35 cellular contexts compared by ENCODE assay signal in genomic region chrX:31200430-31200829, GRCh38.
DNase-seq lines count a peak whose midpoint lies in the region; ATAC-seq, FAIRE-seq and TF ChIP-seq lines count a peak whose summit lies in the region.
"Had no signal": no experiment of that assay in that cellular context is flagged by ENCODE, and none has a peak within 500 bp of the region (broad histone marks: within the 10 kb centered on the region; RNA-seq: fewer than 3 reads in every experiment).

No MANE protein-coding gene starts in this region.

- no peak overlapping the region for H3T11ph ChIP-seq in H9 (ENCODE audit: low read length)

- H3K9me3 Mint-ChIP-seq in H9, result peaks cover 51 to 71% of the 10 kb centered on the region in 2 experiments
- H3K9me3 Mint-ChIP-seq: activated CD4-positive, alpha-beta memory T cell treated with anti-CD3 and anti-CD28 coated beads for 36 hours; activated naive CD4-positive, alpha-beta T cell treated with anti-CD3 and anti-CD28 coated beads, Interleukin-2, amount 50 U/mL, for 24 hours; stimulated activated effector memory CD8-positive, alpha-beta T cell treated with anti-CD3 and anti-CD28 coated beads, Interleukin-12 subunit alpha, Interleukin-12 subunit beta, amount 100 ng/mL, for 72 hours had no signal

- no peaks in the 10 kb centered on the region; the same call in 1 of the 2 replicates for H3K4me1 ChIP-seq in H9 (ENCODE audit: insufficient read depth, low read length)
- peaks cover 0 to 4% (median 4%) of the 10 kb centered on the region in 3 donors for H3K4me1 ChIP-seq in pancreas
- H3K4me1 ChIP-seq: colonic mucosa, parathyroid adenoma, SJCRH30, spleen, upper lobe of right lung had no signal

- H3K36me3 Mint-ChIP-seq in H9 (ENCODE audit: insufficient read depth in 1 of 3, low read depth in 3 of 3), result peaks cover 7 to 25% (median 8%) of the 10 kb centered on the region in 3 experiments; a peak in 6 of 7 replicates
- H3K36me3 Mint-ChIP-seq: activated CD4-positive, alpha-beta memory T cell treated with anti-CD3 and anti-CD28 coated beads for 36 hours; activated naive CD4-positive, alpha-beta T cell treated with anti-CD3 and anti-CD28 coated beads, Interleukin-2, amount 50 U/mL, for 24 hours; stimulated activated effector memory CD8-positive, alpha-beta T cell treated with anti-CD3 and anti-CD28 coated beads, Interleukin-12 subunit alpha, Interleukin-12 subunit beta, amount 100 ng/mL, for 72 hours had no signal

- H3K9me3 ChIP-seq in H9 (ENCODE audit: control insufficient read depth, low read depth, low read length) (no peaks in the 10 kb centered on the region), pancreas (no peaks in the 10 kb centered on the region)
- H3K9me3 ChIP-seq: colonic mucosa, MG63, SJCRH30, spleen, upper lobe of right lung had no signal

- H3K27ac Mint-ChIP-seq in H9, result peak overlapping the region in 2 of 3 experiments; percentile 40 to 75; a peak in 3 of 7 replicates
- H3K27ac Mint-ChIP-seq: activated CD4-positive, alpha-beta memory T cell treated with anti-CD3 and anti-CD28 coated beads for 36 hours; activated naive CD4-positive, alpha-beta T cell treated with anti-CD3 and anti-CD28 coated beads, Interleukin-2, amount 50 U/mL, for 24 hours; stimulated activated effector memory CD8-positive, alpha-beta T cell treated with anti-CD3 and anti-CD28 coated beads, Interleukin-12 subunit alpha, Interleukin-12 subunit beta, amount 100 ng/mL, for 72 hours had no signal

- H3K56ac ChIP-seq in H9 (ENCODE audit: insufficient read length, low read depth, low read length), result no peak overlapping the region

- no peak overlapping the region for H3K9ac ChIP-seq in H9 (ENCODE audit: extremely low read depth, insufficient read length, low read length)
- H3K9ac ChIP-seq: parathyroid adenoma had no signal

- H4K20me1 ChIP-seq in H9 (ENCODE audit: control insufficient read depth, insufficient read depth, insufficient read length), result no peaks in the 10 kb centered on the region

- TF ChIP-seq CTCF in H9 (conservative IDR thresholded peaks at IDR 0.05), result no peak
- no peak for TF ChIP-seq CTCF in pancreas (IDR thresholded peaks at IDR 0.05)

- H3K4me3 Mint-ChIP-seq in H9, result no peak overlapping the region
- H3K4me3 Mint-ChIP-seq: activated CD4-positive, alpha-beta memory T cell treated with anti-CD3 and anti-CD28 coated beads for 36 hours; activated naive CD4-positive, alpha-beta T cell treated with anti-CD3 and anti-CD28 coated beads, Interleukin-2, amount 50 U/mL, for 24 hours; stimulated activated effector memory CD8-positive, alpha-beta T cell treated with anti-CD3 and anti-CD28 coated beads, Interleukin-12 subunit alpha, Interleukin-12 subunit beta, amount 100 ng/mL, for 72 hours had no signal

- H3K23me2 ChIP-seq in H9 (ENCODE audit: insufficient read length, low read depth, low read length, poor library complexity, severe bottlenecking), result no peaks in the 10 kb centered on the region

- no peak overlapping the region for H2BK20ac ChIP-seq in H9 (ENCODE audit: low read depth, low read length, poor library complexity, severe bottlenecking)

- no peak overlapping the region for H3K4me3 ChIP-seq in pancreas
- H3K4me3 ChIP-seq: colonic mucosa, lung, MG63, SJCRH30, spleen, upper lobe of right lung had no signal

- peak; percentile 43 for FAIRE-seq in pancreas (lab: Jason Lieb, UNC)
- FAIRE-seq: bronchial epithelial cell had no signal

- H3K79me2 ChIP-seq in H9 (ENCODE audit: insufficient read depth, low read length), result no peaks in the 10 kb centered on the region
- H3K79me2 ChIP-seq: parathyroid adenoma had no signal

- peaks cover 0 to 7% (median 0%) of the 10 kb centered on the region in 3 donors for H3K36me3 ChIP-seq in pancreas
- H3K36me3 ChIP-seq: colonic mucosa, MG63, spleen, upper lobe of right lung had no signal

- no peaks in the 10 kb centered on the region for H3K27me3 Mint-ChIP-seq in H9 (ENCODE audit: low read depth)
- H3K27me3 Mint-ChIP-seq: activated CD4-positive, alpha-beta memory T cell treated with anti-CD3 and anti-CD28 coated beads for 36 hours; activated naive CD4-positive, alpha-beta T cell treated with anti-CD3 and anti-CD28 coated beads, Interleukin-2, amount 50 U/mL, for 24 hours had no signal

- H3K27ac ChIP-seq in H9 (ENCODE audit: insufficient read length, low read depth, low read length) (no peak overlapping the region), pancreas (peak overlapping the region in 2 of 4 donors; percentile 17 to 42)
- H3K27ac ChIP-seq: colonic mucosa, parathyroid adenoma, SJCRH30, spleen, upper lobe of right lung had no signal

- peak; percentile 82 for ATAC-seq in GM18870 (IDR thresholded peaks at IDR 0.05; ENCODE audit: unreplicated experiment)
- peak; percentile 81 for ATAC-seq in HG03520 (IDR thresholded peaks at IDR 0.05; ENCODE audit: unreplicated experiment)
- no peak for ATAC-seq in pancreas
- ATAC-seq: HCT116; stimulated activated effector memory CD8-positive, alpha-beta T cell treated with anti-CD3 and anti-CD28 coated beads, Interleukin-12 subunit alpha, Interleukin-12 subunit beta, amount 100 ng/mL, for 72 hours had no signal

- no peaks in the 10 kb centered on the region for H3K79me1 ChIP-seq in H9 (ENCODE audit: insufficient read depth, low read depth, low read length, poor library complexity, severe bottlenecking)

- H2AFZ ChIP-seq in H9 (ENCODE audit: low read length), result no peak overlapping the region
- H2AFZ ChIP-seq: parathyroid adenoma had no signal

- H3K14ac ChIP-seq in H9 (ENCODE audit: insufficient read depth, low read length), result no peak overlapping the region

- no peak for DNase-seq in H9
- no peak for DNase-seq in pancreas
- DNase-seq in iPS-NIHi7 (ENCODE audit: extremely low spot score), result no peak
- no peak for DNase-seq in midbrain (lab: John Stamatoyannopoulos, UW)
- no peak for DNase-seq in HuH-7.5 (ENCODE audit: low spot score)
- DNase-seq: activated CD4-positive, alpha-beta memory T cell treated with anti-CD3 and anti-CD28 coated beads for 36 hours; activated CD8-positive, alpha-beta memory T cell treated with anti-CD3 and anti-CD28 coated beads, Interleukin-2, amount 50 U/mL, for 4 hours; amygdala; C1 segment of cervical spinal cord; colonic mucosa; COR-L47; DMS79 treated with DMSO at 0.1 percent for 48 hours; effector memory CD4-positive, alpha-beta T cell; erythroblast; foreskin fibroblast; head of caudate nucleus; KG1; kidney glomerular epithelial cell; MG63; NCI-H1417 treated with DMSO at 0.1 percent for 48 hours; NCI-H2081; NCI-H226; NCI-H69; SJCRH30; spleen; T1000; upper lobe of right lung had no signal

- H4K8ac ChIP-seq in H9 (replicated peaks; ENCODE audit: insufficient read length, low read depth, low read length), result no peak overlapping the region

- intact Hi-C loops in pancreas (cut with DNase I), result no loop called here

- H2BK15ac ChIP-seq in H9 (ENCODE audit: low read depth, low read length), result no peak overlapping the region

- H3K27me3 ChIP-seq in H9 (ENCODE audit: insufficient read depth, low read length) (no peaks in the 10 kb centered on the region), pancreas (peaks cover 0 to 6% (median 0%) of the 10 kb centered on the region in 4 donors)
- H3K27me3 ChIP-seq: colonic mucosa, MG63, SJCRH30, spleen, upper lobe of right lung had no signal

- H2BK5ac ChIP-seq in H9 (ENCODE audit: insufficient read length, low read length), result no peak overlapping the region

- no peak overlapping the region for H2AK5ac ChIP-seq in H9 (ENCODE audit: insufficient read length, low read length)

- no peak overlapping the region for H3K4ac ChIP-seq in H9 (ENCODE audit: low read depth, low read length)

- H4K5ac ChIP-seq in H9 (ENCODE audit: insufficient read length, low read depth, low read length), result no peak overlapping the region

- H3K4me2 ChIP-seq in H9 (ENCODE audit: insufficient read depth, insufficient read length, low read length), result no peak overlapping the region

- no peak overlapping the region for H4K91ac ChIP-seq in H9 (ENCODE audit: insufficient read length, low read depth, low read length)

- H3K18ac ChIP-seq in H9 (ENCODE audit: insufficient read length, low read depth, low read length), result no peak overlapping the region

- WGBS in H9 (ENCODE audit: extremely low coverage, insufficient read length, low lambda C conversion rate), result no CpG with 5 or more reads among the region's 1 CpG
- WGBS in pancreas, 2 donors, result 45 to 56% methylated on average over 1 of the region's 1 CpG

- no peak overlapping the region for H2BK12ac ChIP-seq in H9 (ENCODE audit: insufficient read length, low read depth, low read length)

- H3K23ac ChIP-seq in H9 (ENCODE audit: insufficient read length, low read depth, low read length), result no peak overlapping the region

- no peak overlapping the region for H2BK120ac ChIP-seq in H9 (ENCODE audit: low read depth, low read length, poor library complexity, severe bottlenecking)

- H3K4me1 Mint-ChIP-seq in H9, result peaks cover 27 to 28% of the 10 kb centered on the region in 2 experiments
- H3K4me1 Mint-ChIP-seq: activated naive CD4-positive, alpha-beta T cell treated with anti-CD3 and anti-CD28 coated beads, Interleukin-2, amount 50 U/mL, for 24 hours; stimulated activated effector memory CD8-positive, alpha-beta T cell treated with anti-CD3 and anti-CD28 coated beads, Interleukin-12 subunit alpha, Interleukin-12 subunit beta, amount 100 ng/mL, for 72 hours had no signal

Comparison
In these comparisons a context has a peak if more than half of its experiments do, and no peak if none do; other contexts are left out.
1. ATAC-seq: peak in GM18870 (single experiment) and HG03520 (single experiment); none in pancreas (0 of 4).